1 cellular context compared by ENCODE assay signal in the genomic region with DNA sequence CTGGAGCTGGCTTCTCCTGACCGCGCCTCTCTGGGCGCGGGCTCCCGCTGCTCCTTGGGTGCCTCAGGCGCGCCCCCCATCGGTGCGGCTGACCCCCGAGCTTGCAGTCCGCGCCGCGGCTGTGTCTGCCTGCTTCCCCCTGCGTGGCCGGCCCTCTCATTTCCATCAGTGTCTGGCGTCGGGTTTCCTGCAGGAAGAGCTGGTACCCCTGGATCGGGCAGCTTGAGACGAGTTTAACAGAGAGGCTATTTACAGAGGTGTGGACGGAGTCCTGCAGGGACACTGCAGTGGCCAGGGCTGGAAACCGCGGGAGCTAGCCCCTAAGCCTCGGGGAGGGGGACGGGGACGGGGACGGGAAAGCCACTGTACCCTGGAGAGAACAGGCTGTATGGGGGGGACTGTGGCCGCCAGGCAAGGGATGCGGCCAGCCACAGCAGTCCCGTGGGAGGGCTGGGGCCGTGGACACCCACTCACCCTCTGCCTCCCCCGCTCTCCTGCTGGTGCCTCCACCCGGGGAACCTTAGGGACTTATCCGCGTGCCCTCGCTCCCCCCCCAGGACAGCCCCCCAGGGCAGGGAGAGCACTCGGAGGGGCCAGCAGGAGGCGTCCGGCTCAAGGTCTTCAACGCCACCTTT.
TF ChIP-seq lines count a peak whose summit lies in the region.

No MANE protein-coding gene starts in this region.

TF ChIP-seq in HEK293, 187 proteins besides CTCF, POLR2A, EP300 and RAD21:
- no peak for TF ChIP-seq ZNF140 (tag by site-specific recombination; IDR thresholded peaks at IDR 0.05)
- 0 out of 2 replicates have a peak, but pooled peaks have one; percentile 48 for TF ChIP-seq ZFHX2 (tag by site-specific recombination; conservative IDR thresholded peaks at IDR 0.05)
- TF ChIP-seq, protein P1, sequence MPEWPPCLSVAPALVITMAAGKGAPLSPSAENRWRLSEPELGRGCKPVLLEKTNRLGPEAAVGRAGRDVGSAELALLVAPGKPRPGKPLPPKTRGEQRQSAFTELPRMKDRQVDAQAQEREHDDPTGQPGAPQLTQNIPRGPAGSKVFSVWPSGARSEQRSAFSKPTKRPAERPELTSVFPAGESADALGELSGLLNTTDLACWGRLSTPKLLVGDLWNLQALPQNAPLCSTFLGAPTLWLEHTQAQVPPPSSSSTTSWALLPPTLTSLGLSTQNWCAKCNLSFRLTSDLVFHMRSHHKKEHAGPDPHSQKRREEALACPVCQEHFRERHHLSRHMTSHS (tag by site-specific recombination; IDR thresholded peaks at IDR 0.05): no peak
